In genomic region chr14:91293281-91293680, GRCh38 we compare ENCODE assay signal across 14 cellular contexts. TPM values are rescaled to one million over a fixed set of nuclear protein-coding genes. Genes with fewer than 3 reads are reported as not detected.
DNase-seq lines count a peak whose midpoint lies in the region; ATAC-seq, FAIRE-seq and TF ChIP-seq lines count a peak whose summit lies in the region.
"Had no signal": no experiment of that assay in that cellular context is flagged by ENCODE, and none has a peak within 500 bp of the region (broad histone marks: within the 10 kb centered on the region; RNA-seq: fewer than 3 reads in every experiment).

No MANE protein-coding gene starts in this region.

- peak overlapping the region; percentile 69 for H3K27ac Mint-ChIP-seq in activated CD4-positive, alpha-beta T cell treated with anti-CD3 and anti-CD28 coated beads for 36 hours
- peak overlapping the region in 1 of 3 experiments; percentile 49; a peak in 1 of 7 replicates for H3K27ac Mint-ChIP-seq in H9

- intact Hi-C loops in activated CD4-positive, alpha-beta T cell treated with anti-CD3 and anti-CD28 coated beads for 36 hours (cut with DNase I, micrococcal nuclease) = no loop called here
- intact Hi-C loops in upper lobe of right lung (cut with DNase I) = no loop called here

- H3K27ac ChIP-seq in H9 (ENCODE audit: insufficient read length, low read depth, low read length) = no peak overlapping the region
- H3K27ac ChIP-seq in caudate nucleus (ENCODE audit: low read depth, low read length) = peak overlapping the region; percentile 31
- H3K27ac ChIP-seq in neuronal stem cell (replicated peaks; ENCODE audit: low read length) = no peak overlapping the region
- H3K27ac ChIP-seq in upper lobe of right lung = no peak overlapping the region
- no peak overlapping the region for H3K27ac ChIP-seq in small intestine (ENCODE audit: low read depth in 1 of 2, low read length in 1 of 2)
- H3K27ac ChIP-seq: uterus had no signal

- H3K4me1 ChIP-seq in H9 (ENCODE audit: insufficient read depth, low read length) = no peaks in the 10 kb centered on the region
- no peaks in the 10 kb centered on the region for H3K4me1 ChIP-seq in neuronal stem cell (ENCODE audit: control insufficient read depth in 2 of 2, insufficient read depth in 1 of 2, low read depth in 1 of 2, low read length in 2 of 2)
- no peaks in the 10 kb centered on the region for H3K4me1 ChIP-seq in upper lobe of right lung
- no peaks in the 10 kb centered on the region for H3K4me1 ChIP-seq in small intestine (ENCODE audit: control insufficient read depth in 2 of 2, insufficient read depth in 1 of 2, low read depth in 1 of 2, low read length in 1 of 2)
- H3K4me1 ChIP-seq: uterus had no signal

- H3K27me3 ChIP-seq in H9 (ENCODE audit: insufficient read depth, low read length) = no peaks in the 10 kb centered on the region
- no peaks in the 10 kb centered on the region for H3K27me3 ChIP-seq in neuronal stem cell (ENCODE audit: control insufficient read depth in 3 of 3, insufficient read depth in 3 of 3, low read depth in 1 of 3, low read length in 3 of 3)
- no peaks in the 10 kb centered on the region for H3K27me3 ChIP-seq in upper lobe of right lung
- H3K27me3 ChIP-seq in small intestine (ENCODE audit: control insufficient read depth in 2 of 2, insufficient read depth in 2 of 2, low read length in 2 of 2) = no peaks in the 10 kb centered on the region
- H3K27me3 ChIP-seq: uterus had no signal

- no peaks in the 10 kb centered on the region for H3K9me3 Mint-ChIP-seq in activated CD4-positive, alpha-beta T cell treated with anti-CD3 and anti-CD28 coated beads for 36 hours (ENCODE audit: low read depth)
- H3K9me3 Mint-ChIP-seq in H9 = no peaks in the 10 kb centered on the region

- no peaks in the 10 kb centered on the region for H3K4me1 Mint-ChIP-seq in activated CD4-positive, alpha-beta T cell treated with anti-CD3 and anti-CD28 coated beads for 36 hours
- no peaks in the 10 kb centered on the region for H3K4me1 Mint-ChIP-seq in H9
- H3K4me1 Mint-ChIP-seq: CD14-positive monocyte had no signal

- H3K23me2 ChIP-seq in H9 (ENCODE audit: insufficient read length, low read depth, low read length, poor library complexity, severe bottlenecking) = no peaks in the 10 kb centered on the region

- H3K4me2 ChIP-seq in H9 (ENCODE audit: insufficient read depth, insufficient read length, low read length) (no peak overlapping the region), neuronal stem cell (ENCODE audit: insufficient read depth, low read length, poor library complexity, severe bottlenecking) (no peak overlapping the region)

- H4K5ac ChIP-seq in H9 (ENCODE audit: insufficient read length, low read depth, low read length) = peak overlapping the region; percentile 1

- H3K18ac ChIP-seq in H9 (ENCODE audit: insufficient read length, low read depth, low read length) (no peak overlapping the region), neuronal stem cell (ENCODE audit: low read length) (peak overlapping the region; percentile 73)

- no peak overlapping the region for H2AK5ac ChIP-seq in H9 (ENCODE audit: insufficient read length, low read length)
- no peak overlapping the region for H2AK5ac ChIP-seq in neuronal stem cell (ENCODE audit: low read depth, low read length)

- no peak for ATAC-seq in activated CD4-positive, alpha-beta T cell treated with anti-CD3 and anti-CD28 coated beads for 36 hours
- no peak for ATAC-seq in upper lobe of right lung

- H3K4me3 ChIP-seq in neuronal stem cell (ENCODE audit: low read length in 2 of 2) = peak overlapping the region in 1 of 2 donors; percentile 63
- no peak overlapping the region for H3K4me3 ChIP-seq in upper lobe of right lung
- H3K4me3 ChIP-seq in small intestine (ENCODE audit: low read depth in 1 of 2, low read length in 2 of 2) = no peak overlapping the region
- H3K4me3 ChIP-seq: uterus had no signal

- no peak overlapping the region for H4K8ac ChIP-seq in H9 (replicated peaks; ENCODE audit: insufficient read length, low read depth, low read length)
- H4K8ac ChIP-seq in neuronal stem cell (ENCODE audit: low read depth, low read length) = peak overlapping the region; percentile 100

- CTCF ChIA-PET in activated CD4-positive, alpha-beta T cell treated with anti-CD3 and anti-CD28 coated beads for 36 hours (lab: Charles Lee) = interaction anchor here (0.7 kb wide), 1 partner anchor 33 kb away, joined by 4 read pairs; no protein-coding TSS in a partner anchor

- no peak overlapping the region for H3T11ph ChIP-seq in H9 (ENCODE audit: low read length)

- peaks cover 2% of the 10 kb centered on the region for H4K20me1 ChIP-seq in H9 (ENCODE audit: control insufficient read depth, insufficient read depth, insufficient read length)

- DNase-seq in activated CD4-positive, alpha-beta T cell treated with anti-CD3 and anti-CD28 coated beads for 36 hours = no peak
- DNase-seq in activated CD4-positive, alpha-beta T cell treated with anti-CD3 and anti-CD28 coated beads for 48 hours = no peak
- DNase-seq in H9 (no peak), caudate nucleus (lab: John Stamatoyannopoulos, UW) (peak in 4 of 61 donors; percentile 27 to 54 (median 38)), neuronal stem cell (ENCODE audit: low spot score) (no peak), upper lobe of right lung (no peak), NCI-H524 treated with DMSO at 0.1 percent for 48 hours (lab: John Stamatoyannopoulos, UW) (no peak), small intestine (no peak)
- DNase-seq: Karpas-422, mammary epithelial cell, NCI-H2227 treated with DMSO at 0.1 percent for 48 hours, retina, uterus had no signal

- TF ChIP-seq CTCF in H9 (conservative IDR thresholded peaks at IDR 0.05) = no peak
- no peak for TF ChIP-seq CTCF in upper lobe of right lung (IDR thresholded peaks at IDR 0.05)

- no CpG with 5 or more reads among the region's 12 CpGs for WGBS in H9 (ENCODE audit: extremely low coverage, insufficient read length, low lambda C conversion rate)
- no CpG with 5 or more reads among the region's 12 CpGs for WGBS in neuronal stem cell (ENCODE audit: extremely low coverage in 2 of 2, insufficient read length in 2 of 2, insufficient replicate concordance in 1 of 2), 2 donors
- WGBS in small intestine, 3 donors = 54 to 63% (median 55%) methylated on average over 12 of the region's 12 CpGs

- no peak overlapping the region for H3K14ac ChIP-seq in H9 (ENCODE audit: insufficient read depth, low read length)
- peak overlapping the region; percentile 98 for H3K14ac ChIP-seq in neuronal stem cell (ENCODE audit: low read length)

- H3K23ac ChIP-seq in H9 (ENCODE audit: insufficient read length, low read depth, low read length) (no peak overlapping the region), neuronal stem cell (ENCODE audit: low read depth, low read length, poor library complexity) (peak overlapping the region; percentile 98)

- no peaks in the 10 kb centered on the region for H3K9me3 ChIP-seq in H9 (ENCODE audit: control insufficient read depth, low read depth, low read length)
- no peaks in the 10 kb centered on the region for H3K9me3 ChIP-seq in neuronal stem cell (replicated peaks in 1 of 2; ENCODE audit: control insufficient read depth in 2 of 2, insufficient read depth in 1 of 2, low read depth in 1 of 2, low read length in 2 of 2)
- H3K9me3 ChIP-seq in upper lobe of right lung = no peaks in the 10 kb centered on the region
- peaks cover 1% of the 10 kb centered on the region for H3K9me3 ChIP-seq in small intestine (ENCODE audit: control insufficient read depth, low read depth)
- H3K9me3 ChIP-seq: uterus had no signal

- peaks cover 71% of the 10 kb centered on the region for H3K36me3 Mint-ChIP-seq in activated CD4-positive, alpha-beta T cell treated with anti-CD3 and anti-CD28 coated beads for 36 hours (ENCODE audit: low read depth)
- peaks cover 30 to 88% (median 49%) of the 10 kb centered on the region in 3 experiments; a peak in 6 of 7 replicates for H3K36me3 Mint-ChIP-seq in H9 (ENCODE audit: insufficient read depth in 1 of 3, low read depth in 3 of 3)

- POLR2A ChIA-PET in activated CD4-positive, alpha-beta T cell treated with anti-CD3 and anti-CD28 coated beads for 36 hours (lab: Charles Lee) = no interaction called here

- no peak overlapping the region for H2AFZ ChIP-seq in H9 (ENCODE audit: low read length)
- H2AFZ ChIP-seq in neuronal stem cell (ENCODE audit: low read length) = no peak overlapping the region

- FAIRE-seq in small intestine (lab: Jason Lieb, UNC) = no peak

- no peak overlapping the region for H2BK20ac ChIP-seq in H9 (ENCODE audit: low read depth, low read length, poor library complexity, severe bottlenecking)

- no peak overlapping the region for H4K91ac ChIP-seq in H9 (ENCODE audit: insufficient read length, low read depth, low read length)
- H4K91ac ChIP-seq in neuronal stem cell (ENCODE audit: low read depth, low read length, poor library complexity) = no peak overlapping the region

- no peak overlapping the region for H2BK120ac ChIP-seq in H9 (ENCODE audit: low read depth, low read length, poor library complexity, severe bottlenecking)
- no peak overlapping the region for H2BK120ac ChIP-seq in neuronal stem cell (ENCODE audit: low read depth, low read length)

- no peak overlapping the region for H3K56ac ChIP-seq in H9 (ENCODE audit: insufficient read length, low read depth, low read length)

- H3K36me3 ChIP-seq in neuronal stem cell (replicated peaks in 1 of 2; ENCODE audit: control insufficient read depth in 2 of 2, insufficient read depth in 2 of 2, low read length in 2 of 2) (peaks cover 74 to 96% of the 10 kb centered on the region in 2 donors), upper lobe of right lung (peaks cover 55% of the 10 kb centered on the region), small intestine (ENCODE audit: control insufficient read depth in 2 of 2, insufficient read depth in 2 of 2, low read length in 2 of 2) (peaks cover 5 to 36% of the 10 kb centered on the region in 2 donors)
- H3K36me3 ChIP-seq: uterus had no signal

- no peaks in the 10 kb centered on the region for H3K79me2 ChIP-seq in H9 (ENCODE audit: insufficient read depth, low read length)

- no peak overlapping the region for H3K4me3 Mint-ChIP-seq in activated CD4-positive, alpha-beta T cell treated with anti-CD3 and anti-CD28 coated beads for 36 hours
- H3K4me3 Mint-ChIP-seq in H9 = no peak overlapping the region
- H3K4me3 Mint-ChIP-seq: CD14-positive monocyte had no signal

- H3K79me1 ChIP-seq in H9 (ENCODE audit: insufficient read depth, low read depth, low read length, poor library complexity, severe bottlenecking) (no peaks in the 10 kb centered on the region), neuronal stem cell (ENCODE audit: low read depth, low read length) (peaks cover 7% of the 10 kb centered on the region)

- H2BK12ac ChIP-seq in H9 (ENCODE audit: insufficient read length, low read depth, low read length) (no peak overlapping the region), neuronal stem cell (ENCODE audit: low read length) (peak overlapping the region; percentile 34)

- H2BK5ac ChIP-seq in H9 (ENCODE audit: insufficient read length, low read length) (no peak overlapping the region), neuronal stem cell (ENCODE audit: low read length) (peak overlapping the region; percentile 59)

- H3K9ac ChIP-seq in H9 (ENCODE audit: extremely low read depth, insufficient read length, low read length) = no peak overlapping the region
- H3K9ac ChIP-seq in neuronal stem cell (ENCODE audit: low read depth, low read length, poor library complexity) = peak overlapping the region; percentile 56

- H2BK15ac ChIP-seq in H9 (ENCODE audit: low read depth, low read length) (no peak overlapping the region), neuronal stem cell (ENCODE audit: low read length) (no peak overlapping the region)

- H3K27me3 Mint-ChIP-seq in activated CD4-positive, alpha-beta T cell treated with anti-CD3 and anti-CD28 coated beads for 36 hours = no peaks in the 10 kb centered on the region
- H3K27me3 Mint-ChIP-seq in H9 (ENCODE audit: low read depth) = no peaks in the 10 kb centered on the region

- H3K4ac ChIP-seq in H9 (ENCODE audit: low read depth, low read length) (no peak overlapping the region), neuronal stem cell (ENCODE audit: low read length) (peak overlapping the region; percentile 43)

RNA-seq across cellular contexts. Expression of gene GPR68, which starts 48.8 kb away (rescaled TPM):
- 10 to 100 TPM in 1 of 2 experiments, 1 to 10 TPM in 1; 9.4 to 11.2 TPM for total RNA-seq in activated CD4-positive, alpha-beta T cell treated with anti-CD3 and anti-CD28 coated beads for 36 hours
- 0.07 and 0.33 TPM in 2 replicates for total RNA-seq in H9 (2021)
- polyA plus RNA-seq in neuronal stem cell (2013, experiment 1 of 2) = 0.70 TPM
- 0.61 TPM for polyA plus RNA-seq in neuronal stem cell (2013, experiment 2 of 2)
- total RNA-seq in upper lobe of right lung = 6.3 TPM
- under 1 TPM in 2 of 3 donors, not detected in 1; 0.54 to 0.78 TPM for polyA plus RNA-seq in small intestine
